ENCODE assay signal across 1 cellular context in genomic region chr5:172561151-172561550, GRCh38.
TF ChIP-seq lines count a peak whose summit lies in the region.

No MANE protein-coding gene starts in this region.

TF ChIP-seq in HepG2, 621 proteins besides CTCF, POLR2A, EP300 and RAD21 (continued from another document):
- no peak for TF ChIP-seq MBD4 (IDR thresholded peaks at IDR 0.05; ENCODE audit: borderline replicate concordance, low read length)
- no peak for TF ChIP-seq NONO (IDR thresholded peaks at IDR 0.05)
- no peak for TF ChIP-seq NONO (CRISPR knock-in tag; conservative IDR thresholded peaks at IDR 0.05)
- TF ChIP-seq, protein P1, sequence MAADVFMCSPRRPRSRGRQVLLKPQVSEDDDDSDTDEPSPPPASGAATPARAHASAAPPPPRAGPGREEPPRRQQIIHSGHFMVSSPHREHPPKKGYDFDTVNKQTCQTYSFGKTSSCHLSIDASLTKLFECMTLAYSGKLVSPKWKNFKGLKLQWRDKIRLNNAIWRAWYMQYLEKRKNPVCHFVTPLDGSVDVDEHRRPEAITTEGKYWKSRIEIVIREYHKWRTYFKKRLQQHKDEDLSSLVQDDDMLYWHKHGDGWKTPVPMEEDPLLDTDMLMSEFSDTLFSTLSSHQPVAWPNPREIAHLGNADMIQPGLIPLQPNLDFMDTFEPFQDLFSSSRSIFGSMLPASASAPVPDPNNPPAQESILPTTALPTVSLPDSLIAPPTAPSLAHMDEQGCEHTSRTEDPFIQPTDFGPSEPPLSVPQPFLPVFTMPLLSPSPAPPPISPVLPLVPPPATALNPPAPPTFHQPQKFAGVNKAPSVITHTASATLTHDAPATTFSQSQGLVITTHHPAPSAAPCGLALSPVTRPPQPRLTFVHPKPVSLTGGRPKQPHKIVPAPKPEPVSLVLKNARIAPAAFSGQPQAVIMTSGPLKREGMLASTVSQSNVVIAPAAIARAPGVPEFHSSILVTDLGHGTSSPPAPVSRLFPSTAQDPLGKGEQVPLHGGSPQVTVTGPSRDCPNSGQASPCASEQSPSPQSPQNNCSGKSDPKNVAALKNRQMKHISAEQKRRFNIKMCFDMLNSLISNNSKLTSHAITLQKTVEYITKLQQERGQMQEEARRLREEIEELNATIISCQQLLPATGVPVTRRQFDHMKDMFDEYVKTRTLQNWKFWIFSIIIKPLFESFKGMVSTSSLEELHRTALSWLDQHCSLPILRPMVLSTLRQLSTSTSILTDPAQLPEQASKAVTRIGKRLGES (CRISPR knock-in tag; IDR thresholded peaks at IDR 0.05; ENCODE audit: borderline replicate concordance), result no peak
- TF ChIP-seq ZNF780A (CRISPR knock-in tag; IDR thresholded peaks at IDR 0.05), result no peak
- TF ChIP-seq KDM5B (CRISPR knock-in tag; IDR thresholded peaks at IDR 0.05; ENCODE audit: borderline replicate concordance), result no peak
- no peak for TF ChIP-seq ZNF749 (CRISPR knock-in tag; IDR thresholded peaks at IDR 0.05; ENCODE audit: borderline replicate concordance)
- TF ChIP-seq, protein P2, sequence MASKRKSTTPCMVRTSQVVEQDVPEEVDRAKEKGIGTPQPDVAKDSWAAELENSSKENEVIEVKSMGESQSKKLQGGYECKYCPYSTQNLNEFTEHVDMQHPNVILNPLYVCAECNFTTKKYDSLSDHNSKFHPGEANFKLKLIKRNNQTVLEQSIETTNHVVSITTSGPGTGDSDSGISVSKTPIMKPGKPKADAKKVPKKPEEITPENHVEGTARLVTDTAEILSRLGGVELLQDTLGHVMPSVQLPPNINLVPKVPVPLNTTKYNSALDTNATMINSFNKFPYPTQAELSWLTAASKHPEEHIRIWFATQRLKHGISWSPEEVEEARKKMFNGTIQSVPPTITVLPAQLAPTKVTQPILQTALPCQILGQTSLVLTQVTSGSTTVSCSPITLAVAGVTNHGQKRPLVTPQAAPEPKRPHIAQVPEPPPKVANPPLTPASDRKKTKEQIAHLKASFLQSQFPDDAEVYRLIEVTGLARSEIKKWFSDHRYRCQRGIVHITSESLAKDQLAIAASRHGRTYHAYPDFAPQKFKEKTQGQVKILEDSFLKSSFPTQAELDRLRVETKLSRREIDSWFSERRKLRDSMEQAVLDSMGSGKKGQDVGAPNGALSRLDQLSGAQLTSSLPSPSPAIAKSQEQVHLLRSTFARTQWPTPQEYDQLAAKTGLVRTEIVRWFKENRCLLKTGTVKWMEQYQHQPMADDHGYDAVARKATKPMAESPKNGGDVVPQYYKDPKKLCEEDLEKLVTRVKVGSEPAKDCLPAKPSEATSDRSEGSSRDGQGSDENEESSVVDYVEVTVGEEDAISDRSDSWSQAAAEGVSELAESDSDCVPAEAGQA (IDR thresholded peaks at IDR 0.05; ENCODE audit: low read depth), result no peak
- TF ChIP-seq, protein P2 (CRISPR knock-in tag; IDR thresholded peaks at IDR 0.05; ENCODE audit: borderline replicate concordance), result no peak
- TF ChIP-seq ZNF576 (CRISPR knock-in tag; IDR thresholded peaks at IDR 0.05), result no peak
- no peak for TF ChIP-seq HNF4A (CRISPR knock-in tag; IDR thresholded peaks at IDR 0.05)
- no peak for TF ChIP-seq AGO2 (optimal IDR thresholded peaks at IDR 0.05; ENCODE audit: low read depth, low read length)
- TF ChIP-seq STAT6 (CRISPR knock-in tag; IDR thresholded peaks at IDR 0.05; ENCODE audit: borderline replicate concordance), result no peak
- TF ChIP-seq SP140L (CRISPR knock-in tag; IDR thresholded peaks at IDR 0.05; ENCODE audit: borderline replicate concordance), result no peak
- TF ChIP-seq, protein P3, sequence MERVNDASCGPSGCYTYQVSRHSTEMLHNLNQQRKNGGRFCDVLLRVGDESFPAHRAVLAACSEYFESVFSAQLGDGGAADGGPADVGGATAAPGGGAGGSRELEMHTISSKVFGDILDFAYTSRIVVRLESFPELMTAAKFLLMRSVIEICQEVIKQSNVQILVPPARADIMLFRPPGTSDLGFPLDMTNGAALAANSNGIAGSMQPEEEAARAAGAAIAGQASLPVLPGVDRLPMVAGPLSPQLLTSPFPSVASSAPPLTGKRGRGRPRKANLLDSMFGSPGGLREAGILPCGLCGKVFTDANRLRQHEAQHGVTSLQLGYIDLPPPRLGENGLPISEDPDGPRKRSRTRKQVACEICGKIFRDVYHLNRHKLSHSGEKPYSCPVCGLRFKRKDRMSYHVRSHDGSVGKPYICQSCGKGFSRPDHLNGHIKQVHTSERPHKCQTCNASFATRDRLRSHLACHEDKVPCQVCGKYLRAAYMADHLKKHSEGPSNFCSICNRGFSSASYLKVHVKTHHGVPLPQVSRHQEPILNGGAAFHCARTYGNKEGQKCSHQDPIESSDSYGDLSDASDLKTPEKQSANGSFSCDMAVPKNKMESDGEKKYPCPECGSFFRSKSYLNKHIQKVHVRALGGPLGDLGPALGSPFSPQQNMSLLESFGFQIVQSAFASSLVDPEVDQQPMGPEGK (CRISPR knock-in tag; IDR thresholded peaks at IDR 0.05), result no peak
- TF ChIP-seq FUBP1 (CRISPR knock-in tag; IDR thresholded peaks at IDR 0.05; ENCODE audit: borderline replicate concordance), result no peak
- no peak for TF ChIP-seq NR2F6 (IDR thresholded peaks at IDR 0.05)
- no peak for TF ChIP-seq NR2F6 (CRISPR knock-in tag; IDR thresholded peaks at IDR 0.05)
- no peak for TF ChIP-seq ZNF296 (CRISPR knock-in tag; conservative IDR thresholded peaks at IDR 0.05)
- no peak for TF ChIP-seq ZXDC (CRISPR knock-in tag; IDR thresholded peaks at IDR 0.05)
- TF ChIP-seq POLR2G (IDR thresholded peaks at IDR 0.05; ENCODE audit: low read depth, low read length), result no peak
TF ChIP-seq in HepG2: peak in this region for 0.
